ENCODE assay signal across 1 cellular context in genomic region chr5:97181856-97182545, GRCh38.
TF ChIP-seq lines count a peak whose summit lies in the region.

No MANE protein-coding gene starts in this region.

TF ChIP-seq in HepG2, 621 proteins besides CTCF, POLR2A, EP300 and RAD21:
- no peak for TF ChIP-seq ZNF121 (CRISPR knock-in tag; IDR thresholded peaks at IDR 0.05)
- TF ChIP-seq IKZF4 (CRISPR knock-in tag; IDR thresholded peaks at IDR 0.05; ENCODE audit: borderline replicate concordance, low read depth, not compliant biosample characterization): no peak
- 0 out of 2 replicates have a peak, but pooled peaks have one; percentile 36 for TF ChIP-seq JUNB (CRISPR knock-in tag; IDR thresholded peaks at IDR 0.05; ENCODE audit: borderline replicate concordance)
- TF ChIP-seq, protein P1, sequence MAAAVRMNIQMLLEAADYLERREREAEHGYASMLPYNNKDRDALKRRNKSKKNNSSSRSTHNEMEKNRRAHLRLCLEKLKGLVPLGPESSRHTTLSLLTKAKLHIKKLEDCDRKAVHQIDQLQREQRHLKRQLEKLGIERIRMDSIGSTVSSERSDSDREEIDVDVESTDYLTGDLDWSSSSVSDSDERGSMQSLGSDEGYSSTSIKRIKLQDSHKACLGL (CRISPR knock-in tag; IDR thresholded peaks at IDR 0.05): no peak
- no peak for TF ChIP-seq PCBP1 (IDR thresholded peaks at IDR 0.05; ENCODE audit: borderline replicate concordance, low read depth, low read length)
- TF ChIP-seq MYPOP (CRISPR knock-in tag; IDR thresholded peaks at IDR 0.05): no peak
- 0 out of 2 replicates have a peak, but pooled peaks have one; percentile 26 for TF ChIP-seq TARDBP (CRISPR knock-in tag; IDR thresholded peaks at IDR 0.05)
- no peak for TF ChIP-seq BRD4 (CRISPR knock-in tag; IDR thresholded peaks at IDR 0.05)
- TF ChIP-seq ZNF644 (CRISPR knock-in tag; IDR thresholded peaks at IDR 0.05; ENCODE audit: low read depth): no peak
- no peak for TF ChIP-seq ZNF800 (CRISPR knock-in tag; IDR thresholded peaks at IDR 0.05)
- no peak for TF ChIP-seq RFX3 (CRISPR knock-in tag; IDR thresholded peaks at IDR 0.05)
